ENCODE assay signal across 16 cellular contexts in genomic region chrX:118062048-118062789, GRCh38. TPM values are rescaled to one million over a fixed set of nuclear protein-coding genes. Genes with fewer than 3 reads are reported as not detected.
A peak's percentile ranks its signal among the peaks of the same experiment; 100 is the strongest.
DNase-seq lines count a peak whose midpoint lies in the region; ATAC-seq, FAIRE-seq and TF ChIP-seq lines count a peak whose summit lies in the region.
"Had no signal": no experiment of that assay in that cellular context is flagged by ENCODE, and none has a peak within 500 bp of the region (broad histone marks: within the 10 kb centered on the region; RNA-seq: fewer than 3 reads in every experiment).

No MANE protein-coding gene starts in this region.

- no peak overlapping the region; a peak in 1 of 7 replicates for H3K27ac Mint-ChIP-seq in H9
- H3K27ac Mint-ChIP-seq: activated T-helper 1 cell treated with anti-CD3 and anti-CD28 coated beads, Interleukin-12 subunit alpha, Interleukin-12 subunit beta, Interleukin-2, Interleukin-4 antibody, amounts not matched to agents 30 ng/mL and 10 ng/mL and 1 ng/mL, durations not matched to agents 14 hours and 24 hours and 36 hours had no signal

- no peaks in the 10 kb centered on the region for H3K79me1 ChIP-seq in H9 (ENCODE audit: insufficient read depth, low read depth, low read length, poor library complexity, severe bottlenecking)

- no peak overlapping the region for H2BK12ac ChIP-seq in H9 (ENCODE audit: insufficient read length, low read depth, low read length)

- no peak overlapping the region for H2BK20ac ChIP-seq in H9 (ENCODE audit: low read depth, low read length, poor library complexity, severe bottlenecking)

- H3K79me2 ChIP-seq in H9 (ENCODE audit: insufficient read depth, low read length): no peaks in the 10 kb centered on the region

- no peak overlapping the region for H4K91ac ChIP-seq in H9 (ENCODE audit: insufficient read length, low read depth, low read length)

- no peaks in the 10 kb centered on the region for H3K27me3 Mint-ChIP-seq in H9 (ENCODE audit: low read depth)
- H3K27me3 Mint-ChIP-seq: naive B cell had no signal

- H4K8ac ChIP-seq in H9 (replicated peaks; ENCODE audit: insufficient read length, low read depth, low read length): no peak overlapping the region

- no peak for FAIRE-seq in kidney (lab: Jason Lieb, UNC)
- FAIRE-seq: keratinocyte had no signal

- H3K4me3 ChIP-seq in kidney (ENCODE audit: low read length in 2 of 2): no peak overlapping the region

- no peak overlapping the region for H3K27ac ChIP-seq in H9 (ENCODE audit: insufficient read length, low read depth, low read length)
- H3K27ac ChIP-seq in kidney (ENCODE audit: low read depth in 2 of 2, low read length in 2 of 2): no peak overlapping the region

- no peak overlapping the region for H3K4me3 Mint-ChIP-seq in H9
- H3K4me3 Mint-ChIP-seq: activated T-helper 1 cell treated with anti-CD3 and anti-CD28 coated beads, Interleukin-12 subunit alpha, Interleukin-12 subunit beta, Interleukin-2, Interleukin-4 antibody, amounts not matched to agents 30 ng/mL and 10 ng/mL and 1 ng/mL, durations not matched to agents 14 hours and 24 hours and 36 hours had no signal

- H3K36me3 Mint-ChIP-seq in H9 (ENCODE audit: insufficient read depth in 1 of 3, low read depth in 3 of 3): no peaks in the 10 kb centered on the region
- H3K36me3 Mint-ChIP-seq: naive B cell had no signal

- no peaks in the 10 kb centered on the region for H3K4me1 ChIP-seq in H9 (ENCODE audit: insufficient read depth, low read length)
- no peaks in the 10 kb centered on the region for H3K4me1 ChIP-seq in kidney (ENCODE audit: control insufficient read depth in 1 of 2, insufficient read depth in 1 of 2, low read depth in 1 of 2, low read length in 2 of 2)

- no peaks in the 10 kb centered on the region for H3K36me3 ChIP-seq in kidney (ENCODE audit: control insufficient read depth in 1 of 2, insufficient read depth in 2 of 2, low read length in 2 of 2)

- DNase-seq in Kasumi-1 (lab: John Stamatoyannopoulos, UW): peak; percentile 21 to 32
- no peak for DNase-seq in H9
- DNase-seq in kidney: no peak
- DNase-seq in HUDEP-2 (lab: John Stamatoyannopoulos, UW; ENCODE audit: unreplicated experiment in 76 of 76): no peak
- DNase-seq: activated CD4-positive, alpha-beta T cell treated with anti-CD3 and anti-CD28 coated beads for 4 hours; DMS53; naive B cell; NCI-H2029; NK-92 treated with Interleukin-12 subunit alpha and Interleukin-12 subunit beta, amount 100 ng/mL, for 24 hours; stimulated activated naive CD4-positive, alpha-beta T cell had no signal

- peaks cover 0 to 37% of the 10 kb centered on the region in 2 experiments; a peak in 2 of 5 replicates for H3K9me3 Mint-ChIP-seq in H9
- H3K9me3 Mint-ChIP-seq: activated T-helper 1 cell treated with anti-CD3 and anti-CD28 coated beads, Interleukin-12 subunit alpha, Interleukin-12 subunit beta, Interleukin-2, Interleukin-4 antibody, amounts not matched to agents 30 ng/mL and 10 ng/mL and 1 ng/mL, durations not matched to agents 14 hours and 24 hours and 36 hours had no signal

- TF ChIP-seq CTCF in H9 (conservative IDR thresholded peaks at IDR 0.05) (no peak), kidney (IDR thresholded peaks at IDR 0.05; ENCODE audit: borderline replicate concordance, extremely low read depth, insufficient read depth) (no peak)

- H2BK5ac ChIP-seq in H9 (ENCODE audit: insufficient read length, low read length): no peak overlapping the region

- H3K4me2 ChIP-seq in H9 (ENCODE audit: insufficient read depth, insufficient read length, low read length): no peak overlapping the region

- H3K18ac ChIP-seq in H9 (ENCODE audit: insufficient read length, low read depth, low read length): no peak overlapping the region

- intact Hi-C loops in kidney (cut with DNase I): no loop called here

- H3T11ph ChIP-seq in H9 (ENCODE audit: low read length): no peak overlapping the region

- no CpG with 5 or more reads among the region's 4 CpGs for WGBS in H9 (ENCODE audit: extremely low coverage, insufficient read length, low lambda C conversion rate)

- no peak overlapping the region for H2BK15ac ChIP-seq in H9 (ENCODE audit: low read depth, low read length)

- H2AFZ ChIP-seq in H9 (ENCODE audit: low read length): no peak overlapping the region

- TF ChIP-seq POLR2A in GM18505 (IDR thresholded peaks at IDR 0.05; ENCODE audit: borderline replicate concordance, extremely low read depth, insufficient read depth, insufficient read length): no peak

- H3K14ac ChIP-seq in H9 (ENCODE audit: insufficient read depth, low read length): no peak overlapping the region

- ATAC-seq in GM18505 (IDR thresholded peaks at IDR 0.05; ENCODE audit: unreplicated experiment) (peak; percentile 47), GM21381 (IDR thresholded peaks at IDR 0.05; ENCODE audit: unreplicated experiment) (peak; percentile 27), HG03039 (IDR thresholded peaks at IDR 0.05; ENCODE audit: unreplicated experiment) (peak; percentile 60), HG02840 (IDR thresholded peaks at IDR 0.05; ENCODE audit: low FRiP score, unreplicated experiment) (no peak)

- no peak overlapping the region for H4K5ac ChIP-seq in H9 (ENCODE audit: insufficient read length, low read depth, low read length)

- peaks cover 6% of the 10 kb centered on the region in 2 experiments for H3K4me1 Mint-ChIP-seq in H9

- H2BK120ac ChIP-seq in H9 (ENCODE audit: low read depth, low read length, poor library complexity, severe bottlenecking): no peak overlapping the region

- H3K23me2 ChIP-seq in H9 (ENCODE audit: insufficient read length, low read depth, low read length, poor library complexity, severe bottlenecking): no peaks in the 10 kb centered on the region

- H3K4ac ChIP-seq in H9 (ENCODE audit: low read depth, low read length): no peak overlapping the region

- no peaks in the 10 kb centered on the region for H4K20me1 ChIP-seq in H9 (ENCODE audit: control insufficient read depth, insufficient read depth, insufficient read length)

- H3K9ac ChIP-seq in H9 (ENCODE audit: extremely low read depth, insufficient read length, low read length) (no peak overlapping the region), kidney (ENCODE audit: low read length in 2 of 2) (no peak overlapping the region)

- H3K27me3 ChIP-seq in H9 (ENCODE audit: insufficient read depth, low read length): no peaks in the 10 kb centered on the region

- H3K9me3 ChIP-seq in H9 (ENCODE audit: control insufficient read depth, low read depth, low read length): peaks cover 25% of the 10 kb centered on the region
- H3K9me3 ChIP-seq in kidney (ENCODE audit: control insufficient read depth in 1 of 2, low read length in 2 of 2): no peaks in the 10 kb centered on the region

- no peak overlapping the region for H2AK5ac ChIP-seq in H9 (ENCODE audit: insufficient read length, low read length)

- no peak overlapping the region for H3K23ac ChIP-seq in H9 (ENCODE audit: insufficient read length, low read depth, low read length)

- H3K56ac ChIP-seq in H9 (ENCODE audit: insufficient read length, low read depth, low read length): no peak overlapping the region

RNA-seq across cellular contexts. Expression of gene KLHL13, which starts 54.4 kb away (rescaled TPM):
- total RNA-seq in H9 (2021) (4.0 and 4.1 TPM in 2 replicates), kidney (55.4 TPM)
- 13.8 TPM for polyA plus RNA-seq in kidney (ENCODE audit: insufficient read depth, low read depth, low replicate concordance)
- total RNA-seq: activated T-helper 1 cell treated with anti-CD3 and anti-CD28 coated beads, Interleukin-12 subunit alpha, Interleukin-12 subunit beta, Interleukin-2, Interleukin-4 antibody, amounts not matched to agents 30 ng/mL and 10 ng/mL and 1 ng/mL, durations not matched to agents 14 hours and 24 hours and 36 hours had no signal

Comparison
In these comparisons a context has a peak if more than half of its experiments do, and no peak if none do; other contexts are left out.
1. DNase-seq: peak in Kasumi-1 (2 of 2); none in H9 (single experiment), kidney (single experiment) and HUDEP-2 (0 of 76).
2. RNA of gene KLHL13, which starts 54.4 kb away (total RNA-seq): 55.4 TPM in kidney (single experiment); 4.0 to 4.1 TPM in H9; every median in the first group is over 10 times any median in the second.